ENCODE assay signal across 10 cellular contexts in genomic region chr10:101939273-101939635, GRCh38.
DNase-seq lines count a peak whose midpoint lies in the region; ATAC-seq and TF ChIP-seq lines count a peak whose summit lies in the region.
"Had no signal": no experiment of that assay in that cellular context is flagged by ENCODE, and none has a peak within 500 bp of the region (broad histone marks: within the 10 kb centered on the region; RNA-seq: fewer than 3 reads in every experiment).

No MANE protein-coding gene starts in this region.

- H3K4me1 ChIP-seq in adipocyte (ENCODE audit: control insufficient read depth, insufficient read depth, low read length) (peaks cover 61% of the 10 kb centered on the region), thoracic aorta (ENCODE audit: control insufficient read depth in 1 of 2, low read depth in 2 of 2) (peaks cover 29 to 48% of the 10 kb centered on the region in 2 donors)
- no peaks in the 10 kb centered on the region for H3K4me1 ChIP-seq in CD4-positive, alpha-beta memory T cell (ENCODE audit: insufficient read depth, low read length)

- DNase-seq in HPDE6-E6E7 (ENCODE audit: extremely low spot score): peak; percentile 53
- DNase-seq in adipocyte (ENCODE audit: low read depth): peak; percentile 93
- DNase-seq in left cardiac atrium: no peak
- DNase-seq in thoracic aorta (ENCODE audit: low spot score): no peak
- DNase-seq in glutamatergic neuron: no peak
- DNase-seq in CD4-positive, alpha-beta memory T cell: no peak
- DNase-seq in HUDEP-2 (lab: John Stamatoyannopoulos, UW; ENCODE audit: unreplicated experiment in 76 of 76): no peak
- DNase-seq: activated CD4-positive, alpha-beta memory T cell treated with anti-CD3 and anti-CD28 coated beads for 36 hours; NCI-H526 treated with DMSO at 0.1 percent for 48 hours had no signal

- H3K9me3 ChIP-seq in adipocyte (ENCODE audit: control insufficient read depth, low read length) (no peaks in the 10 kb centered on the region), thoracic aorta (no peaks in the 10 kb centered on the region)
- no peaks in the 10 kb centered on the region for H3K9me3 ChIP-seq in CD4-positive, alpha-beta memory T cell (ENCODE audit: control insufficient read depth in 1 of 2, low read length in 2 of 2)
- H3K9me3 ChIP-seq: prostate gland had no signal

- H3K9me3 Mint-ChIP-seq in glutamatergic neuron (ENCODE audit: unreplicated experiment): no peaks in the 10 kb centered on the region
- peaks cover 0 to 1% (median 0%) of the 10 kb centered on the region in 8 donors for H3K9me3 Mint-ChIP-seq in CD4-positive, alpha-beta memory T cell
- H3K9me3 Mint-ChIP-seq: activated CD4-positive, alpha-beta memory T cell treated with anti-CD3 and anti-CD28 coated beads for 36 hours had no signal

- ATAC-seq in left cardiac atrium: peak; percentile 35 to 48
- ATAC-seq in thoracic aorta (ENCODE audit: insufficient number of reproducible peaks, low FRiP score, low read depth): peak; percentile 27

- peaks cover 10% of the 10 kb centered on the region for H3K36me3 Mint-ChIP-seq in glutamatergic neuron (ENCODE audit: unreplicated experiment)
- H3K36me3 Mint-ChIP-seq in CD4-positive, alpha-beta memory T cell: peaks cover 42 to 47% of the 10 kb centered on the region in 2 donors

- H3K27me3 ChIP-seq in adipocyte (replicated peaks; ENCODE audit: control insufficient read depth, insufficient read depth, low read length) (no peaks in the 10 kb centered on the region), thoracic aorta (replicated peaks; ENCODE audit: insufficient read depth) (no peaks in the 10 kb centered on the region)
- H3K27me3 ChIP-seq in CD4-positive, alpha-beta memory T cell (ENCODE audit: insufficient read depth, low read length): no peaks in the 10 kb centered on the region

- peak overlapping the region; percentile 50 for H3K9ac ChIP-seq in adipocyte (ENCODE audit: low read length)

- peak overlapping the region; percentile 57 to 77 for H3K27ac ChIP-seq in thoracic aorta
- H3K27ac ChIP-seq in CD4-positive, alpha-beta memory T cell (ENCODE audit: low read depth, low read length): no peak overlapping the region

- intact Hi-C loops in left cardiac atrium (cut with DNase I): no loop called here
- intact Hi-C loops in CD4-positive, alpha-beta memory T cell (cut with micrococcal nuclease): no loop called here

- POLR2A ChIA-PET in CD4-positive, alpha-beta memory T cell (lab: Charles Lee; ENCODE audit: partially characterized antibody): no interaction called here

- no peak overlapping the region for H3K4me3 Mint-ChIP-seq in glutamatergic neuron (ENCODE audit: unreplicated experiment)
- H3K4me3 Mint-ChIP-seq in CD4-positive, alpha-beta memory T cell: no peak overlapping the region
- H3K4me3 Mint-ChIP-seq: activated CD4-positive, alpha-beta memory T cell treated with anti-CD3 and anti-CD28 coated beads for 36 hours had no signal

- H3K4me1 Mint-ChIP-seq in glutamatergic neuron (ENCODE audit: low read depth, unreplicated experiment): no peaks in the 10 kb centered on the region
- H3K4me1 Mint-ChIP-seq in CD4-positive, alpha-beta memory T cell: peaks cover 0 to 7% (median 4%) of the 10 kb centered on the region in 4 donors

- H3K27me3 Mint-ChIP-seq in glutamatergic neuron (ENCODE audit: unreplicated experiment): peaks cover 1% of the 10 kb centered on the region
- no peaks in the 10 kb centered on the region for H3K27me3 Mint-ChIP-seq in CD4-positive, alpha-beta memory T cell
- H3K27me3 Mint-ChIP-seq: activated CD4-positive, alpha-beta memory T cell treated with anti-CD3 and anti-CD28 coated beads for 36 hours had no signal

- CTCF ChIA-PET in CD4-positive, alpha-beta memory T cell (lab: Charles Lee; ENCODE audit: partially characterized antibody): interaction anchor here (1.1 kb wide), 1 partner anchor 12 kb away, joined by 3 read pairs; no protein-coding TSS in a partner anchor

- H3K27ac Mint-ChIP-seq in glutamatergic neuron (ENCODE audit: unreplicated experiment): no peak overlapping the region
- no peak overlapping the region for H3K27ac Mint-ChIP-seq in CD4-positive, alpha-beta memory T cell
- H3K27ac Mint-ChIP-seq: activated CD4-positive, alpha-beta memory T cell treated with anti-CD3 and anti-CD28 coated beads for 36 hours had no signal

- H3K36me3 ChIP-seq in adipocyte (ENCODE audit: control insufficient read depth, insufficient read depth, low read length, severe bottlenecking) (no peaks in the 10 kb centered on the region), thoracic aorta (no peaks in the 10 kb centered on the region)
- no peaks in the 10 kb centered on the region for H3K36me3 ChIP-seq in CD4-positive, alpha-beta memory T cell (ENCODE audit: insufficient read depth, low read length)
- H3K36me3 ChIP-seq: prostate gland had no signal

- TF ChIP-seq CTCF in thoracic aorta (IDR thresholded peaks at IDR 0.05): no peak
- no peak for TF ChIP-seq CTCF in glutamatergic neuron (IDR thresholded peaks at IDR 0.05; ENCODE audit: partially characterized antibody, unreplicated experiment)

- peak overlapping the region; percentile 46 for H3K4me3 ChIP-seq in adipocyte (ENCODE audit: low read length)
- H3K4me3 ChIP-seq in thoracic aorta: peak overlapping the region; percentile 4
- no peak overlapping the region for H3K4me3 ChIP-seq in CD4-positive, alpha-beta memory T cell (ENCODE audit: low read length in 2 of 2)
- H3K4me3 ChIP-seq: prostate gland had no signal

Comparison
In these comparisons a context has a peak if more than half of its experiments do, and no peak if none do; other contexts are left out.
1. DNase-seq: peak in HPDE6-E6E7 (single experiment) and adipocyte (single experiment); none in left cardiac atrium (single experiment), thoracic aorta (single experiment), glutamatergic neuron (single experiment), CD4-positive, alpha-beta memory T cell (0 of 5) and HUDEP-2 (0 of 76).
2. H3K4me3 ChIP-seq: peak in adipocyte (single experiment) and thoracic aorta (single experiment); none in CD4-positive, alpha-beta memory T cell (0 of 2).